In genomic region chr1:228059536-228060457, GRCh38 we compare ENCODE assay signal across 1 cellular context.
TF ChIP-seq lines count a peak whose summit lies in the region.

No MANE protein-coding gene starts in this region.

TF ChIP-seq in H1, 55 proteins besides CTCF, POLR2A, EP300 and RAD21:
- TF ChIP-seq ZNF274 (IDR thresholded peaks at IDR 0.05; ENCODE audit: borderline replicate concordance, extremely low read depth, low read length) (no peak), SP4 (IDR thresholded peaks at IDR 0.05; ENCODE audit: low read length) (peak; percentile 65; the same call in 1 of the 2 replicates), EGR1 (IDR thresholded peaks at IDR 0.05; ENCODE audit: borderline replicate concordance, low read depth, low read length) (peak; percentile 98), GTF2F1 (IDR thresholded peaks at IDR 0.05; ENCODE audit: borderline replicate concordance, low read depth, low read length) (no peak), KDM4A (IDR thresholded peaks at IDR 0.05; ENCODE audit: low read depth, low read length, severe bottlenecking) (peak; percentile 36), PHF8 (conservative IDR thresholded peaks at IDR 0.05; ENCODE audit: low read depth, low read length) (0 out of 2 replicates have a peak, but pooled peaks have one; percentile 4)
